ENCODE assay signal across 18 cellular contexts in genomic region chr11:123550620-123550917, GRCh38.
DNase-seq lines count a peak whose midpoint lies in the region; ATAC-seq, FAIRE-seq and TF ChIP-seq lines count a peak whose summit lies in the region.
"Had no signal": no experiment of that assay in that cellular context is flagged by ENCODE, and none has a peak within 500 bp of the region (broad histone marks: within the 10 kb centered on the region; RNA-seq: fewer than 3 reads in every experiment).

No MANE protein-coding gene starts in this region.

- no peak overlapping the region for H4K91ac ChIP-seq in H1 (replicated peaks; ENCODE audit: insufficient read length, low read length)

- H3K27ac ChIP-seq in BLaER1 treated with 17β-estradiol and CSF1 and Interleukin-3, amounts not matched to agents 10 nM and 100 nM, result no peak overlapping the region
- H3K27ac ChIP-seq in HUES48 (ENCODE audit: low read depth, low read length) (peak overlapping the region; percentile 26), PC-3 (ENCODE audit: low read length) (no peak overlapping the region), H1 (ENCODE audit: low read depth, low read length) (no peak overlapping the region), upper lobe of left lung (no peak overlapping the region)
- H3K27ac ChIP-seq: GM23248, SJSA1 had no signal

- no peaks in the 10 kb centered on the region for H3F3A ChIP-seq in PC-3 (ENCODE audit: low read length, unreplicated experiment)

- WGBS in H1 (ENCODE audit: extremely low coverage in 1 of 2, insufficient coverage in 1 of 2, insufficient read length in 1 of 2, insufficient replicate concordance in 2 of 2, low coverage in 1 of 2, low lambda C conversion rate in 2 of 2, missing lambda C conversion rate in 1 of 2), 2 experiments, result 96% methylated on average over 3 of the region's 3 CpGs; no CpG with 5 or more reads in 1 of the 2 experiments
- WGBS in upper lobe of left lung, 2 donors, result 63 to 97% methylated on average over 3 of the region's 3 CpGs

- H3K36me3 ChIP-seq in BLaER1 treated with 17β-estradiol and CSF1 and Interleukin-3, amounts not matched to agents 10 nM and 100 nM, result no peaks in the 10 kb centered on the region
- no peaks in the 10 kb centered on the region for H3K36me3 ChIP-seq in HUES48 (ENCODE audit: control insufficient read depth, insufficient read depth, low read length)
- no peaks in the 10 kb centered on the region for H3K36me3 ChIP-seq in PC-3 (ENCODE audit: low read depth, low read length)
- no peaks in the 10 kb centered on the region for H3K36me3 ChIP-seq in H1 (ENCODE audit: control insufficient read depth in 2 of 4, insufficient read depth in 4 of 4, low read length in 3 of 4)
- H3K36me3 ChIP-seq in upper lobe of left lung, result no peaks in the 10 kb centered on the region
- H3K36me3 ChIP-seq: SJSA1 had no signal

- no peak overlapping the region for H4K8ac ChIP-seq in H1 (ENCODE audit: extremely low read depth, insufficient read depth, low read length)

- H3K4ac ChIP-seq in H1 (replicated peaks; ENCODE audit: insufficient read length, low read depth, low read length), result no peak overlapping the region

- peaks cover 0 to 43% (median 0%) of the 10 kb centered on the region in 11 experiments; a peak in 10 of 22 replicates for H4K20me1 ChIP-seq in BLaER1 treated with 17β-estradiol and CSF1 and Interleukin-3, amounts not matched to agents 10 nM and 100 nM
- H4K20me1 ChIP-seq in PC-3 (ENCODE audit: low read length) (peaks cover 7% of the 10 kb centered on the region; the same call in 1 of the 2 replicates), H1 (replicated peaks in 1 of 2; ENCODE audit: control insufficient read depth in 1 of 2, insufficient read depth in 2 of 2, low read length in 2 of 2) (no peaks in the 10 kb centered on the region)

- TF ChIP-seq EP300 in H1 (IDR thresholded peaks at IDR 0.05; ENCODE audit: borderline replicate concordance in 1 of 2, low read depth in 2 of 2, low read length in 2 of 2) (no peak), upper lobe of left lung (IDR thresholded peaks at IDR 0.05) (no peak)

- no peak overlapping the region for H3K18ac ChIP-seq in H1 (ENCODE audit: extremely low read depth, low read length)

- H3K14ac ChIP-seq in H1 (ENCODE audit: insufficient read length), result no peak overlapping the region

- no peak overlapping the region for H2BK120ac ChIP-seq in H1 (replicated peaks; ENCODE audit: low read depth, low read length)

- no peak overlapping the region for H3K4me3 ChIP-seq in BLaER1 treated with 17β-estradiol and CSF1 and Interleukin-3, amounts not matched to agents 10 nM and 100 nM
- H3K4me3 ChIP-seq in HUES48 (ENCODE audit: low read depth, low read length) (no peak overlapping the region), PC-3 (ENCODE audit: low read length) (no peak overlapping the region), H1 (ENCODE audit: extremely low read depth in 1 of 4, insufficient read depth in 2 of 4, low read depth in 3 of 4, low read length in 4 of 4) (no peak overlapping the region), upper lobe of left lung (no peak overlapping the region)
- H3K4me3 ChIP-seq: GM23248, SJSA1 had no signal

- TF ChIP-seq POLR2A in H1 (IDR thresholded peaks at IDR 0.05; ENCODE audit: control extremely low read depth in 1 of 2, low read depth in 2 of 2, low read length in 2 of 2) (no peak), upper lobe of left lung (IDR thresholded peaks at IDR 0.05) (no peak)

- no peaks in the 10 kb centered on the region for H3K9me3 ChIP-seq in BLaER1 treated with 17β-estradiol and CSF1 and Interleukin-3, amounts not matched to agents 10 nM and 100 nM (replicated peaks in 1 of 11)
- no peaks in the 10 kb centered on the region for H3K9me3 ChIP-seq in HUES48 (ENCODE audit: control insufficient read depth, insufficient read depth, low read length)
- H3K9me3 ChIP-seq in PC-3 (ENCODE audit: low read length), result no peaks in the 10 kb centered on the region
- no peaks in the 10 kb centered on the region for H3K9me3 ChIP-seq in H1 (ENCODE audit: insufficient read depth in 2 of 2, low read depth in 1 of 2, low read length in 1 of 2)
- no peaks in the 10 kb centered on the region for H3K9me3 ChIP-seq in upper lobe of left lung
- H3K9me3 ChIP-seq: SJSA1 had no signal

- no peak for TF ChIP-seq CTCF in PC-3 (conservative IDR thresholded peaks at IDR 0.05; ENCODE audit: low read depth, low read length)
- TF ChIP-seq CTCF in H1 (IDR thresholded peaks at IDR 0.05; ENCODE audit: control extremely low read depth in 1 of 3, insufficient read depth in 1 of 3, low read depth in 1 of 3, low read length in 3 of 3), result no peak
- TF ChIP-seq CTCF in GM13977 (IDR thresholded peaks at IDR 0.05; ENCODE audit: extremely low read depth, insufficient read depth, missing control alignments), result no peak
- no peak for TF ChIP-seq CTCF in upper lobe of left lung (IDR thresholded peaks at IDR 0.05)

- H2BK20ac ChIP-seq in H1 (ENCODE audit: low read length), result no peak overlapping the region

- 0 out of 2 replicates have a peak overlapping the region, but pooled peaks have one; percentile 83 for H2BK12ac ChIP-seq in H1 (ENCODE audit: low read depth, low read length)

- ATAC-seq in PC-3 (no peak), HG03432 (IDR thresholded peaks at IDR 0.05; ENCODE audit: unreplicated experiment) (no peak), upper lobe of left lung (ENCODE audit: low FRiP score in 2 of 2) (no peak)

- CTCF ChIA-PET in PC-3 (lab: Charles Lee), result interaction anchor here (0.5 kb wide), 1 partner anchor 30 kb away, joined by 4 read pairs; no protein-coding TSS in a partner anchor
- CTCF ChIA-PET in H1 (lab: Charles Lee; ENCODE audit: partially characterized antibody), result interaction anchor here (1.2 to 7.7 kb wide), 8 partner anchors 9 to 143 kb away, joined by 3 to 68 read pairs (median 4); no protein-coding TSS in a partner anchor

- H2BK5ac ChIP-seq in H1 (ENCODE audit: low read depth, low read length), result 0 out of 2 replicates have a peak overlapping the region, but pooled peaks have one; percentile 6

- no peaks in the 10 kb centered on the region for H3K9me2 ChIP-seq in PC-3 (replicated peaks; ENCODE audit: low read length)

- H2BK15ac ChIP-seq in H1 (ENCODE audit: low read length), result no peak overlapping the region

- H3K79me2 ChIP-seq in PC-3 (ENCODE audit: low read length) (peaks cover 15% of the 10 kb centered on the region; the same call in 1 of the 2 replicates), H1 (ENCODE audit: control insufficient read depth in 1 of 2, insufficient read depth in 2 of 2, low read length in 2 of 2) (no peaks in the 10 kb centered on the region)

- H3K79me1 ChIP-seq in H1 (ENCODE audit: low read depth, low read length), result no peaks in the 10 kb centered on the region

- TF ChIP-seq RAD21 in H1 (IDR thresholded peaks at IDR 0.05 in 1 of 2, conservative IDR thresholded peaks at IDR 0.05 in 1 of 2; ENCODE audit: low read depth in 2 of 2, low read length in 2 of 2), result no peak

- H2AK5ac ChIP-seq in H1 (ENCODE audit: low read depth, low read length), result no peak overlapping the region

- no peak for FAIRE-seq in H1 (lab: Jason Lieb, UNC)
- FAIRE-seq: RCC 7860 had no signal

- H2AFZ ChIP-seq in PC-3 (ENCODE audit: low read length), result no peak overlapping the region
- no peak overlapping the region for H2AFZ ChIP-seq in H1 (ENCODE audit: low read length)
- H2AFZ ChIP-seq: GM23248 had no signal

- H3K27me3 ChIP-seq in BLaER1 treated with 17β-estradiol and CSF1 and Interleukin-3, amounts not matched to agents 10 nM and 100 nM, result no peaks in the 10 kb centered on the region
- no peaks in the 10 kb centered on the region for H3K27me3 ChIP-seq in HUES48 (ENCODE audit: control insufficient read depth, insufficient read depth, low read length)
- H3K27me3 ChIP-seq in PC-3 (ENCODE audit: low read length), result no peaks in the 10 kb centered on the region
- H3K27me3 ChIP-seq in H1 (replicated peaks in 1 of 4; ENCODE audit: control insufficient read depth in 3 of 4, extremely low read depth in 1 of 4, insufficient read depth in 3 of 4, low read length in 3 of 4), result no peaks in the 10 kb centered on the region
- no peaks in the 10 kb centered on the region for H3K27me3 ChIP-seq in upper lobe of left lung
- H3K27me3 ChIP-seq: SJSA1 had no signal

- in situ Hi-C loops in GM13977 (cut with MboI; ENCODE audit: low pct_unique_long_range_greater_than_20kb, low sequenced_read_pairs, unreplicated experiment), result loop anchor here (25.0 kb wide), 1 partner anchor 438 kb away; no protein-coding TSS in a partner anchor

- no peak for DNase-seq in PC-3
- DNase-seq in H1 (ENCODE audit: low read depth in 1 of 2, low spot score in 2 of 2), result no peak
- no peak for DNase-seq in hippocampal formation (lab: John Stamatoyannopoulos, UW)
- no peak for DNase-seq in GM13977 (ENCODE audit: low spot score)
- DNase-seq in upper lobe of left lung, result no peak
- DNase-seq: DMS79, HCEC 1CT, Kasumi-1, NCI-H1417, NCI-H1694 treated with DMSO at 0.1 percent for 48 hours, NCI-H446, NCI-H748 treated with DMSO at 0.1 percent for 48 hours had no signal

- POLR2A ChIA-PET in PC-3 (lab: Charles Lee; ENCODE audit: unreplicated experiment), result no interaction called here
- POLR2A ChIA-PET in H1 (lab: Charles Lee; ENCODE audit: partially characterized antibody), result no interaction called here

- no peaks in the 10 kb centered on the region for H3K23me2 ChIP-seq in H1 (ENCODE audit: low read depth, low read length)

- no peak overlapping the region for H3K9ac ChIP-seq in BLaER1 treated with 17β-estradiol and CSF1 and Interleukin-3, amounts not matched to agents 10 nM and 100 nM
- no peak overlapping the region for H3K9ac ChIP-seq in HUES48 (ENCODE audit: low read depth, low read length)
- no peak overlapping the region for H3K9ac ChIP-seq in PC-3 (ENCODE audit: low read length)
- no peak overlapping the region for H3K9ac ChIP-seq in H1 (replicated peaks in 1 of 4; ENCODE audit: extremely low read depth in 1 of 4, low read depth in 3 of 4, low read length in 3 of 4)
- H3K9ac ChIP-seq: GM23248 had no signal

- H3K56ac ChIP-seq in H1 (replicated peaks; ENCODE audit: insufficient read length, low read depth, low read length), result no peak overlapping the region

- peaks cover 32 to 42% (median 38%) of the 10 kb centered on the region in 10 experiments for H3K4me1 ChIP-seq in BLaER1 treated with 17β-estradiol and CSF1 and Interleukin-3, amounts not matched to agents 10 nM and 100 nM
- H3K4me1 ChIP-seq in HUES48 (ENCODE audit: control insufficient read depth, insufficient read depth, low read length), result peaks cover 8% of the 10 kb centered on the region; the same call in 1 of the 2 replicates
- peaks cover 31% of the 10 kb centered on the region for H3K4me1 ChIP-seq in PC-3 (ENCODE audit: insufficient read depth, low read length)
- H3K4me1 ChIP-seq in H1 (replicated peaks in 1 of 4; ENCODE audit: control insufficient read depth in 3 of 4, insufficient read depth in 4 of 4, low read length in 3 of 4), result peaks cover 0 to 4% (median 2%) of the 10 kb centered on the region in 4 experiments; a peak in 2 of 7 replicates
- H3K4me1 ChIP-seq in upper lobe of left lung, result no peaks in the 10 kb centered on the region

- H4K5ac ChIP-seq in H1 (ENCODE audit: insufficient read length, low read depth, low read length), result no peak overlapping the region

- intact Hi-C loops in PC-3 (cut with micrococcal nuclease), result loop anchor here (10.0 kb wide), 1 partner anchor 146 kb away; no protein-coding TSS in a partner anchor

- BruUV-seq in PC-3 (replicated peaks; lab: Mats Ljungman, UMichigan), result no TSS peak

- H3K4me2 ChIP-seq in BLaER1 treated with 17β-estradiol and CSF1 and Interleukin-3, amounts not matched to agents 10 nM and 100 nM, result peak overlapping the region in 9 of 11 experiments; percentile 3 to 58 (median 43); a peak in 12 of 22 replicates
- H3K4me2 ChIP-seq in PC-3 (ENCODE audit: low read length) (peak overlapping the region; percentile 3; the same call in 1 of the 2 replicates), H1 (ENCODE audit: insufficient read depth in 1 of 2, low read depth in 2 of 2, low read length in 2 of 2) (no peak overlapping the region; a peak in 1 of 4 replicates)

- no peak overlapping the region for H3K23ac ChIP-seq in H1 (ENCODE audit: insufficient read length)

Comparison
In these comparisons a context has a peak if more than half of its experiments do, and no peak if none do; other contexts are left out.
1. H3K4me2 ChIP-seq: peak in BLaER1 treated with 17β-estradiol and CSF1 and Interleukin-3, amounts not matched to agents 10 nM and 100 nM (9 of 11) and PC-3 (single experiment); none in H1 (0 of 2).